In the genomic region with DNA sequence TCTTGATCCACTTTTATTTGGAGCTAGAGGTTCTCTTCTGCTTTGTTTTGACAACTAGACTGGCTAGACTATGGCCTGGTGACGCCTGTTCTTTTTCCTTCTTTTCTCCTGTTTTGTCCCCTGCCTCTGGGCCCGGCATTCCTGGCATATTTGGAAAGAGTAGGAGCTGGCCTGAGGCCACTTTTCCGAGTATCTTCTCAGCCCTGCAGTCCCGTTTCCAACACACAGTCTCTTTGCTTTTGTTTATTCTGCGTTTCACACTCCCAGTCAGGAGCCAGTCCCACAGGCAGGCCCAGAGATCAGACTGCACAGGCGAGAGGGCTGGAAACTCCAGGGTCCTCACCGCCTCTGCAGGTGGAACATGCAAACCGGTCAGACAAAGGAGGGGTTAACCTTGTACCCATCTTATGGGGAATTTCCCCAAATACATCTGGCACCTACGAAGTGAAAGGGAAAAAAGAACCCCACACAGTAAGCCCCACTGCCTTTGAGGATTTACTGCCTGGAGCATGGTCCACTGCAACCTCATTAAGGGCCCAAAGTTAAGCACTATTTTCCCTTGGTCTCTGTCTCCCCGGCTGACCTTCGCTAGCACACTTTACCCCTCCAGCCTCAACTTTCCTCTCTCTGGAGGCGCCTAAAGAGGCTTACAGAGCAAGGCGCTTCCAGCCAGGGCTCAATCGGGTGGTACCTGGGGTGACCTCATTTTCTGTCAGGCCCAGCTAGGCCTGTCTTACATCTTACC, we compare ENCODE assay signal across 1 cellular context.
TF ChIP-seq lines count a peak whose summit lies in the region.

No MANE protein-coding gene starts in this region.

TF ChIP-seq in HepG2, 621 proteins besides CTCF, POLR2A, EP300 and RAD21 (continued from another document and continues in another):
- TF ChIP-seq, protein P1, sequence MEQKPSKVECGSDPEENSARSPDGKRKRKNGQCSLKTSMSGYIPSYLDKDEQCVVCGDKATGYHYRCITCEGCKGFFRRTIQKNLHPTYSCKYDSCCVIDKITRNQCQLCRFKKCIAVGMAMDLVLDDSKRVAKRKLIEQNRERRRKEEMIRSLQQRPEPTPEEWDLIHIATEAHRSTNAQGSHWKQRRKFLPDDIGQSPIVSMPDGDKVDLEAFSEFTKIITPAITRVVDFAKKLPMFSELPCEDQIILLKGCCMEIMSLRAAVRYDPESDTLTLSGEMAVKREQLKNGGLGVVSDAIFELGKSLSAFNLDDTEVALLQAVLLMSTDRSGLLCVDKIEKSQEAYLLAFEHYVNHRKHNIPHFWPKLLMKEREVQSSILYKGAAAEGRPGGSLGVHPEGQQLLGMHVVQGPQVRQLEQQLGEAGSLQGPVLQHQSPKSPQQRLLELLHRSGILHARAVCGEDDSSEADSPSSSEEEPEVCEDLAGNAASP (CRISPR knock-in tag; IDR thresholded peaks at IDR 0.05; ENCODE audit: borderline replicate concordance): peak; percentile 85
- TF ChIP-seq CBX2 (IDR thresholded peaks at IDR 0.05; ENCODE audit: low read depth, low read length) (no peak), CBX2 (CRISPR knock-in tag; IDR thresholded peaks at IDR 0.05; ENCODE audit: low read depth) (no peak), ZNF17 (CRISPR knock-in tag; IDR thresholded peaks at IDR 0.05) (no peak), ZNF224 (CRISPR knock-in tag; IDR thresholded peaks at IDR 0.05) (no peak), SETDB1 (CRISPR knock-in tag; IDR thresholded peaks at IDR 0.05; ENCODE audit: borderline replicate concordance) (no peak), ZFP36 (IDR thresholded peaks at IDR 0.05; ENCODE audit: borderline replicate concordance, low read depth, low read length, partially characterized antibody) (no peak), RCOR2 (CRISPR knock-in tag; IDR thresholded peaks at IDR 0.05) (peak; percentile 63; the same call in 1 of the 2 replicates), ZNF12 (CRISPR knock-in tag; IDR thresholded peaks at IDR 0.05) (peak; percentile 84; the same call in 1 of the 2 replicates), HNF4G (IDR thresholded peaks at IDR 0.05; ENCODE audit: borderline replicate concordance, low read depth, low read length) (no peak), HNF4G (CRISPR knock-in tag; IDR thresholded peaks at IDR 0.05; ENCODE audit: borderline replicate concordance, low read depth) (no peak; the same call in 1 of the 2 replicates), ARID2 (CRISPR knock-in tag; IDR thresholded peaks at IDR 0.05; ENCODE audit: borderline replicate concordance) (no peak), ZNF660 (CRISPR knock-in tag; IDR thresholded peaks at IDR 0.05; ENCODE audit: borderline replicate concordance, low read depth) (no peak), MED1 (CRISPR knock-in tag; IDR thresholded peaks at IDR 0.05) (peak; percentile 90), HOXA5 (CRISPR knock-in tag; IDR thresholded peaks at IDR 0.05) (no peak; the same call in 1 of the 2 replicates), KLF12 (CRISPR knock-in tag; IDR thresholded peaks at IDR 0.05; ENCODE audit: borderline replicate concordance) (no peak), STAT5B (CRISPR knock-in tag; IDR thresholded peaks at IDR 0.05) (no peak), PITX1 (CRISPR knock-in tag; IDR thresholded peaks at IDR 0.05) (peak; percentile 57; the same call in 1 of the 2 replicates), DNMT1 (CRISPR knock-in tag; IDR thresholded peaks at IDR 0.05) (no peak), ZNF644 (CRISPR knock-in tag; IDR thresholded peaks at IDR 0.05; ENCODE audit: low read depth) (no peak), HNRNPUL1 (IDR thresholded peaks at IDR 0.05; ENCODE audit: low read depth, low read length) (no peak), ZNF530 (CRISPR knock-in tag; IDR thresholded peaks at IDR 0.05; ENCODE audit: low read depth) (no peak), ZNF572 (CRISPR knock-in tag; IDR thresholded peaks at IDR 0.05) (0 out of 2 replicates have a peak, but pooled peaks have one; percentile 11), GTF2F1 (IDR thresholded peaks at IDR 0.05; ENCODE audit: low read length) (no peak), YEATS4 (CRISPR knock-in tag; IDR thresholded peaks at IDR 0.05; ENCODE audit: borderline replicate concordance) (peak; percentile 37; the same call in 1 of the 2 replicates), ZNF367 (CRISPR knock-in tag; IDR thresholded peaks at IDR 0.05; ENCODE audit: borderline replicate concordance) (no peak), SOX6 (IDR thresholded peaks at IDR 0.05) (no peak), SOX6 (CRISPR knock-in tag; IDR thresholded peaks at IDR 0.05) (peak; percentile 80), ATF7-NPFF (CRISPR knock-in tag; IDR thresholded peaks at IDR 0.05; ENCODE audit: low read depth) (peak; percentile 44; the same call in 1 of the 2 replicates), AHR (CRISPR knock-in tag; IDR thresholded peaks at IDR 0.05) (no peak), MIXL1 (CRISPR knock-in tag; IDR thresholded peaks at IDR 0.05) (peak; percentile 41; the same call in 1 of the 2 replicates), SMC3 (IDR thresholded peaks at IDR 0.05; ENCODE audit: low read length) (peak; percentile 53)
- TF ChIP-seq, protein P2, sequence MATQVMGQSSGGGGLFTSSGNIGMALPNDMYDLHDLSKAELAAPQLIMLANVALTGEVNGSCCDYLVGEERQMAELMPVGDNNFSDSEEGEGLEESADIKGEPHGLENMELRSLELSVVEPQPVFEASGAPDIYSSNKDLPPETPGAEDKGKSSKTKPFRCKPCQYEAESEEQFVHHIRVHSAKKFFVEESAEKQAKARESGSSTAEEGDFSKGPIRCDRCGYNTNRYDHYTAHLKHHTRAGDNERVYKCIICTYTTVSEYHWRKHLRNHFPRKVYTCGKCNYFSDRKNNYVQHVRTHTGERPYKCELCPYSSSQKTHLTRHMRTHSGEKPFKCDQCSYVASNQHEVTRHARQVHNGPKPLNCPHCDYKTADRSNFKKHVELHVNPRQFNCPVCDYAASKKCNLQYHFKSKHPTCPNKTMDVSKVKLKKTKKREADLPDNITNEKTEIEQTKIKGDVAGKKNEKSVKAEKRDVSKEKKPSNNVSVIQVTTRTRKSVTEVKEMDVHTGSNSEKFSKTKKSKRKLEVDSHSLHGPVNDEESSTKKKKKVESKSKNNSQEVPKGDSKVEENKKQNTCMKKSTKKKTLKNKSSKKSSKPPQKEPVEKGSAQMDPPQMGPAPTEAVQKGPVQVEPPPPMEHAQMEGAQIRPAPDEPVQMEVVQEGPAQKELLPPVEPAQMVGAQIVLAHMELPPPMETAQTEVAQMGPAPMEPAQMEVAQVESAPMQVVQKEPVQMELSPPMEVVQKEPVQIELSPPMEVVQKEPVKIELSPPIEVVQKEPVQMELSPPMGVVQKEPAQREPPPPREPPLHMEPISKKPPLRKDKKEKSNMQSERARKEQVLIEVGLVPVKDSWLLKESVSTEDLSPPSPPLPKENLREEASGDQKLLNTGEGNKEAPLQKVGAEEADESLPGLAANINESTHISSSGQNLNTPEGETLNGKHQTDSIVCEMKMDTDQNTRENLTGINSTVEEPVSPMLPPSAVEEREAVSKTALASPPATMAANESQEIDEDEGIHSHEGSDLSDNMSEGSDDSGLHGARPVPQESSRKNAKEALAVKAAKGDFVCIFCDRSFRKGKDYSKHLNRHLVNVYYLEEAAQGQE (IDR thresholded peaks at IDR 0.05; ENCODE audit: borderline replicate concordance in 1 of 2, low read depth in 1 of 2, low read length in 2 of 2): no peak
- TF ChIP-seq, protein P3, sequence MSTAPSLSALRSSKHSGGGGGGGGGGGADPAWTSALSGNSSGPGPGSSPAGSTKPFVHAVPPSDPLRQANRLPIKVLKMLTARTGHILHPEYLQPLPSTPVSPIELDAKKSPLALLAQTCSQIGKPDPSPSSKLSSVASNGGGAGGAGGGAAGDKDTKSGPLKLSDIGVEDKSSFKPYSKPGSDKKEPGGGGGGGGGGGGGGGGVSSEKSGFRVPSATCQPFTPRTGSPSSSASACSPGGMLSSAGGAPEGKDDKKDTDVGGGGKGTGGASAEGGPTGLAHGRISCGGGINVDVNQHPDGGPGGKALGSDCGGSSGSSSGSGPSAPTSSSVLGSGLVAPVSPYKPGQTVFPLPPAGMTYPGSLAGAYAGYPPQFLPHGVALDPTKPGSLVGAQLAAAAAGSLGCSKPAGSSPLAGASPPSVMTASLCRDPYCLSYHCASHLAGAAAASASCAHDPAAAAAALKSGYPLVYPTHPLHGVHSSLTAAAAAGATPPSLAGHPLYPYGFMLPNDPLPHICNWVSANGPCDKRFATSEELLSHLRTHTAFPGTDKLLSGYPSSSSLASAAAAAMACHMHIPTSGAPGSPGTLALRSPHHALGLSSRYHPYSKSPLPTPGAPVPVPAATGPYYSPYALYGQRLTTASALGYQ (CRISPR knock-in tag; IDR thresholded peaks at IDR 0.05): no peak; the same call in 1 of the 2 replicates
- TF ChIP-seq, protein P4, sequence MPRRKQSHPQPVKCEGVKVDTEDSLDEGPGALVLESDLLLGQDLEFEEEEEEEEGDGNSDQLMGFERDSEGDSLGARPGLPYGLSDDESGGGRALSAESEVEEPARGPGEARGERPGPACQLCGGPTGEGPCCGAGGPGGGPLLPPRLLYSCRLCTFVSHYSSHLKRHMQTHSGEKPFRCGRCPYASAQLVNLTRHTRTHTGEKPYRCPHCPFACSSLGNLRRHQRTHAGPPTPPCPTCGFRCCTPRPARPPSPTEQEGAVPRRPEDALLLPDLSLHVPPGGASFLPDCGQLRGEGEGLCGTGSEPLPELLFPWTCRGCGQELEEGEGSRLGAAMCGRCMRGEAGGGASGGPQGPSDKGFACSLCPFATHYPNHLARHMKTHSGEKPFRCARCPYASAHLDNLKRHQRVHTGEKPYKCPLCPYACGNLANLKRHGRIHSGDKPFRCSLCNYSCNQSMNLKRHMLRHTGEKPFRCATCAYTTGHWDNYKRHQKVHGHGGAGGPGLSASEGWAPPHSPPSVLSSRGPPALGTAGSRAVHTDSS (CRISPR knock-in tag; conservative IDR thresholded peaks at IDR 0.05): no peak
- TF ChIP-seq, protein P5, sequence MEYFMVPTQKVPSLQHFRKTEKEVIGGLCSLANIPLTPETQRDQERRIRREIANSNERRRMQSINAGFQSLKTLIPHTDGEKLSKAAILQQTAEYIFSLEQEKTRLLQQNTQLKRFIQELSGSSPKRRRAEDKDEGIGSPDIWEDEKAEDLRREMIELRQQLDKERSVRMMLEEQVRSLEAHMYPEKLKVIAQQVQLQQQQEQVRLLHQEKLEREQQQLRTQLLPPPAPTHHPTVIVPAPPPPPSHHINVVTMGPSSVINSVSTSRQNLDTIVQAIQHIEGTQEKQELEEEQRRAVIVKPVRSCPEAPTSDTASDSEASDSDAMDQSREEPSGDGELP (IDR thresholded peaks at IDR 0.05; ENCODE audit: borderline replicate concordance, low read depth): no peak; the same call in 1 of the 2 replicates
- TF ChIP-seq, protein P6, sequence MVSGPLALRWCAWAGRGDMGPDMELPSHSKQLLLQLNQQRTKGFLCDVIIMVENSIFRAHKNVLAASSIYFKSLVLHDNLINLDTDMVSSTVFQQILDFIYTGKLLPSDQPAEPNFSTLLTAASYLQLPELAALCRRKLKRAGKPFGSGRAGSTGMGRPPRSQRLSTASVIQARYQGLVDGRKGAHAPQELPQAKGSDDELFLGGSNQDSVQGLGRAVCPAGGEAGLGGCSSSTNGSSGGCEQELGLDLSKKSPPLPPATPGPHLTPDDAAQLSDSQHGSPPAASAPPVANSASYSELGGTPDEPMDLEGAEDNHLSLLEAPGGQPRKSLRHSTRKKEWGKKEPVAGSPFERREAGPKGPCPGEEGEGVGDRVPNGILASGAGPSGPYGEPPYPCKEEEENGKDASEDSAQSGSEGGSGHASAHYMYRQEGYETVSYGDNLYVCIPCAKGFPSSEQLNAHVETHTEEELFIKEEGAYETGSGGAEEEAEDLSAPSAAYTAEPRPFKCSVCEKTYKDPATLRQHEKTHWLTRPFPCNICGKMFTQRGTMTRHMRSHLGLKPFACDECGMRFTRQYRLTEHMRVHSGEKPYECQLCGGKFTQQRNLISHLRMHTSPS (CRISPR knock-in tag; IDR thresholded peaks at IDR 0.05; ENCODE audit: low read depth): no peak
- TF ChIP-seq, protein P7, sequence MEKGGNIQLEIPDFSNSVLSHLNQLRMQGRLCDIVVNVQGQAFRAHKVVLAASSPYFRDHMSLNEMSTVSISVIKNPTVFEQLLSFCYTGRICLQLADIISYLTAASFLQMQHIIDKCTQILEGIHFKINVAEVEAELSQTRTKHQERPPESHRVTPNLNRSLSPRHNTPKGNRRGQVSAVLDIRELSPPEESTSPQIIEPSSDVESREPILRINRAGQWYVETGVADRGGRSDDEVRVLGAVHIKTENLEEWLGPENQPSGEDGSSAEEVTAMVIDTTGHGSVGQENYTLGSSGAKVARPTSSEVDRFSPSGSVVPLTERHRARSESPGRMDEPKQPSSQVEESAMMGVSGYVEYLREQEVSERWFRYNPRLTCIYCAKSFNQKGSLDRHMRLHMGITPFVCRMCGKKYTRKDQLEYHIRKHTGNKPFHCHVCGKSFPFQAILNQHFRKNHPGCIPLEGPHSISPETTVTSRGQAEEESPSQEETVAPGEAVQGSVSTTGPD (CRISPR knock-in tag; IDR thresholded peaks at IDR 0.05): peak; percentile 41; the same call in 1 of the 2 replicates
